Comparison of ENCODE assay signal across 22 cellular contexts in the genomic region with DNA sequence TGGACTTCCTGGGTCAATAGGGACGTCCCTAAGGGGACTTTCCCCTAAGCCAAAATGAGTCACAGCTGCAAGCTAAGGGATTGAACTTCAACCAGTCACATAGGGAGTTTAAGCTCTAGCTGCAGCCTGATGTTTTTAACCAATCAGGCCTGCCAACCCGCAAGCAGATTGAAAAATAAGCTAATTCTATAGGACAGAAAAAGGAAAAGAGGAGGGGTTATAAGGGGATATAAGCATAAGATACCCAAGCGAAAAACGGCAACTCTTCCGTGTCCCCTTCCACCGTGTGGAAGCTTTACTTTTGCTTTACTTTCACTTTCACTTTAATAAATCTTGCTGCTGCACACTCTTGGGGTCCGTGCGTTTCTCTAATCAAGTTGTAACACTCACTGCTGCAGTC. TPM values are rescaled to one million over a fixed set of nuclear protein-coding genes. Genes with fewer than 3 reads are reported as not detected.
DNase-seq lines count a peak whose midpoint lies in the region; ATAC-seq, FAIRE-seq and TF ChIP-seq lines count a peak whose summit lies in the region.
"Had no signal": no experiment of that assay in that cellular context is flagged by ENCODE, and none has a peak within 500 bp of the region (broad histone marks: within the 10 kb centered on the region; RNA-seq: fewer than 3 reads in every experiment).

No MANE protein-coding gene starts in this region.

- no peak overlapping the region for H2BK5ac ChIP-seq in neuronal stem cell (ENCODE audit: low read length)

- H3K36me3 ChIP-seq in HCT116 (ENCODE audit: control insufficient read depth in 1 of 2, insufficient read depth in 2 of 2, low read length in 2 of 2), result no peaks in the 10 kb centered on the region
- H3K36me3 ChIP-seq in neuronal stem cell (replicated peaks in 1 of 2; ENCODE audit: control insufficient read depth in 2 of 2, insufficient read depth in 2 of 2, low read length in 2 of 2), result no peaks in the 10 kb centered on the region
- H3K36me3 ChIP-seq: left ventricle myocardium inferior, tibial nerve had no signal

- H3K14ac ChIP-seq in neuronal stem cell (ENCODE audit: low read length), result no peak overlapping the region

- no peak overlapping the region for H2BK120ac ChIP-seq in neuronal stem cell (ENCODE audit: low read depth, low read length)

- H4K91ac ChIP-seq in neuronal stem cell (ENCODE audit: low read depth, low read length, poor library complexity), result no peak overlapping the region

- H4K8ac ChIP-seq in neuronal stem cell (ENCODE audit: low read depth, low read length), result no peak overlapping the region

- intact Hi-C loops in HCT116 (cut with micrococcal nuclease), result no loop called here

- RAD21 ChIA-PET in HCT116 (lab: Charles Lee; ENCODE audit: low non-redundant PET in 1 of 2, low total read pairs in 2 of 2, uncharacterized antibody in 2 of 2, unreplicated experiment in 2 of 2), result no interaction called here

- BruUV-seq in HCT116 (replicated peaks; lab: Mats Ljungman, UMichigan), result no TSS peak

- H3K79me2 ChIP-seq in HCT116 (ENCODE audit: insufficient read depth, low read length), result no peaks in the 10 kb centered on the region

- no peak overlapping the region for H2AFZ ChIP-seq in HCT116 (ENCODE audit: low read depth, low read length, poor library complexity, severe bottlenecking)
- H2AFZ ChIP-seq in neuronal stem cell (ENCODE audit: low read length), result peak overlapping the region; percentile 73

- H3K4ac ChIP-seq in neuronal stem cell (ENCODE audit: low read length), result no peak overlapping the region

- H3K9me2 ChIP-seq in HCT116 (ENCODE audit: insufficient read depth), result no peaks in the 10 kb centered on the region

- no CpG with 5 or more reads among the region's 8 CpGs for WGBS in neuronal stem cell (ENCODE audit: extremely low coverage in 2 of 2, insufficient read length in 2 of 2, insufficient replicate concordance in 1 of 2), 2 donors

- POLR2A ChIA-PET in HCT116 (lab: Charles Lee), result no interaction called here

- H3K9me3 ChIP-seq in HCT116 (ENCODE audit: control insufficient read depth in 1 of 2, insufficient read depth in 1 of 2, low read depth in 1 of 2, low read length in 2 of 2) (no peaks in the 10 kb centered on the region), neuronal stem cell (replicated peaks in 1 of 2; ENCODE audit: control insufficient read depth in 2 of 2, insufficient read depth in 1 of 2, low read depth in 1 of 2, low read length in 2 of 2) (no peaks in the 10 kb centered on the region)

- H2AK5ac ChIP-seq in neuronal stem cell (ENCODE audit: low read depth, low read length), result no peak overlapping the region

- H3K9ac ChIP-seq in HCT116 (ENCODE audit: low read length), result no peak overlapping the region
- no peak overlapping the region for H3K9ac ChIP-seq in neuronal stem cell (ENCODE audit: low read depth, low read length, poor library complexity)

- TF ChIP-seq CTCF in HCT116 (IDR thresholded peaks at IDR 0.05 in 2 of 3, conservative IDR thresholded peaks at IDR 0.05 in 1 of 3; ENCODE audit: borderline replicate concordance in 1 of 3, insufficient read depth in 1 of 3, low read depth in 2 of 3, low read length in 2 of 3) (no peak), foreskin keratinocyte (conservative IDR thresholded peaks at IDR 0.05) (no peak)

- no peak overlapping the region for H2BK15ac ChIP-seq in neuronal stem cell (ENCODE audit: low read length)

- H3K4me1 ChIP-seq in HCT116 (ENCODE audit: control insufficient read depth in 1 of 2, insufficient read depth in 2 of 2, low read length in 2 of 2), result no peaks in the 10 kb centered on the region
- H3K4me1 ChIP-seq in neuronal stem cell (ENCODE audit: control insufficient read depth in 2 of 2, insufficient read depth in 1 of 2, low read depth in 1 of 2, low read length in 2 of 2), result no peaks in the 10 kb centered on the region
- H3K4me1 ChIP-seq in foreskin keratinocyte, result no peaks in the 10 kb centered on the region
- H3K4me1 ChIP-seq: left ventricle myocardium inferior, tibial nerve had no signal

- ATAC-seq in HCT116 (no peak), GM18498 (IDR thresholded peaks at IDR 0.05; ENCODE audit: unreplicated experiment) (no peak), foreskin keratinocyte (no peak)
- ATAC-seq: stimulated activated naive CD8-positive, alpha-beta T cell treated with anti-CD3 and anti-CD28 coated beads, Interleukin-15, amount 100 ng/mL, for 72 hours had no signal

- CTCF ChIA-PET in HCT116 (lab: Charles Lee), result no interaction called here

- H2BK12ac ChIP-seq in neuronal stem cell (ENCODE audit: low read length), result no peak overlapping the region

- FAIRE-seq in RCC 7860 (lab: Jason Lieb, UNC), result no peak
- FAIRE-seq: GM18507 had no signal

- no peak overlapping the region for H3K18ac ChIP-seq in neuronal stem cell (ENCODE audit: low read length)

- no peaks in the 10 kb centered on the region for H3K79me1 ChIP-seq in neuronal stem cell (ENCODE audit: low read depth, low read length)

- TF ChIP-seq POLR2A in HCT116 (IDR thresholded peaks at IDR 0.05; ENCODE audit: borderline replicate concordance, extremely low read depth, insufficient read depth, insufficient read length), result no peak

- H3K4me2 ChIP-seq in HCT116 (ENCODE audit: low read length), result peak overlapping the region; percentile 18; the same call in 1 of the 2 replicates
- no peak overlapping the region for H3K4me2 ChIP-seq in neuronal stem cell (ENCODE audit: insufficient read depth, low read length, poor library complexity, severe bottlenecking)

- DNase-seq in DMS53 (lab: John Stamatoyannopoulos, UW), result peak; percentile 90
- no peak for DNase-seq in HCT116 (ENCODE audit: low read depth, low spot score)
- peak; percentile 17 for DNase-seq in RCC 7860 (ENCODE audit: low spot score)
- DNase-seq in neuronal stem cell (ENCODE audit: low spot score), result no peak
- no peak for DNase-seq in foreskin keratinocyte
- DNase-seq in NCI-H2081 (lab: John Stamatoyannopoulos, UW), result no peak
- DNase-seq in HK-2 (ENCODE audit: unreplicated experiment), result no peak
- DNase-seq: activated CD4-positive, alpha-beta memory T cell treated with anti-CD3 and anti-CD28 coated beads for 36 hours; activated CD4-positive, CD25-positive, alpha-beta regulatory T cell; activated effector memory CD4-positive, alpha-beta T cell treated with anti-CD3 and anti-CD28 coated beads, Interleukin-2, amount 50 U/mL, for 16 hours; AML-193; KBM-7; left ventricle myocardium inferior; MV-4-11; NCI-H1694; NCI-H774; stimulated activated CD4-positive, alpha-beta T cell treated with anti-CD3 and anti-CD28 coated beads, Interleukin-4, amount 100 ng/mL, for 4 hours; stimulated activated naive CD8-positive, alpha-beta T cell treated with anti-CD3 and anti-CD28 coated beads, Interleukin-15, amount 100 ng/mL, for 72 hours; T1000 had no signal

- no peak overlapping the region for H3K4me3 ChIP-seq in HCT116 (replicated peaks in 1 of 2; ENCODE audit: low read depth in 1 of 2, low read length in 2 of 2)
- H3K4me3 ChIP-seq in neuronal stem cell (ENCODE audit: low read length in 2 of 2), result no peak overlapping the region
- H3K4me3 ChIP-seq: left ventricle myocardium inferior, tibial nerve had no signal

- no peaks in the 10 kb centered on the region for H3K27me3 ChIP-seq in HCT116 (ENCODE audit: insufficient read depth, low read length)
- no peaks in the 10 kb centered on the region for H3K27me3 ChIP-seq in neuronal stem cell (ENCODE audit: control insufficient read depth in 3 of 3, insufficient read depth in 3 of 3, low read depth in 1 of 3, low read length in 3 of 3)
- H3K27me3 ChIP-seq in foreskin keratinocyte, result peaks cover 22% of the 10 kb centered on the region
- H3K27me3 ChIP-seq: tibial nerve had no signal

- H3K23ac ChIP-seq in neuronal stem cell (ENCODE audit: low read depth, low read length, poor library complexity), result no peak overlapping the region

- H3K27ac ChIP-seq in HCT116 (ENCODE audit: low read depth, low read length), result no peak overlapping the region
- H3K27ac ChIP-seq in neuronal stem cell (replicated peaks; ENCODE audit: low read length), result no peak overlapping the region
- no peak overlapping the region for H3K27ac ChIP-seq in foreskin keratinocyte
- H3K27ac ChIP-seq: left ventricle myocardium inferior, tibial nerve had no signal

- TF ChIP-seq RAD21 in HCT116 (IDR thresholded peaks at IDR 0.05; ENCODE audit: low read depth), result no peak

- no peaks in the 10 kb centered on the region for H4K20me1 ChIP-seq in HCT116 (ENCODE audit: insufficient read depth)

TF ChIP-seq in HCT116, 20 proteins besides CTCF, POLR2A, EP300 and RAD21 (continues in another document):
- TF ChIP-seq YY1 (IDR thresholded peaks at IDR 0.05; ENCODE audit: extremely low read depth, insufficient replicate concordance, low read depth, low read length) (no peak), ATF3 (IDR thresholded peaks at IDR 0.05) (no peak), EZH2phosphoT487 (IDR thresholded peaks at IDR 0.05; ENCODE audit: borderline replicate concordance) (no peak), SIN3A (IDR thresholded peaks at IDR 0.05; ENCODE audit: low read depth) (no peak)
- TF ChIP-seq, protein P1, sequence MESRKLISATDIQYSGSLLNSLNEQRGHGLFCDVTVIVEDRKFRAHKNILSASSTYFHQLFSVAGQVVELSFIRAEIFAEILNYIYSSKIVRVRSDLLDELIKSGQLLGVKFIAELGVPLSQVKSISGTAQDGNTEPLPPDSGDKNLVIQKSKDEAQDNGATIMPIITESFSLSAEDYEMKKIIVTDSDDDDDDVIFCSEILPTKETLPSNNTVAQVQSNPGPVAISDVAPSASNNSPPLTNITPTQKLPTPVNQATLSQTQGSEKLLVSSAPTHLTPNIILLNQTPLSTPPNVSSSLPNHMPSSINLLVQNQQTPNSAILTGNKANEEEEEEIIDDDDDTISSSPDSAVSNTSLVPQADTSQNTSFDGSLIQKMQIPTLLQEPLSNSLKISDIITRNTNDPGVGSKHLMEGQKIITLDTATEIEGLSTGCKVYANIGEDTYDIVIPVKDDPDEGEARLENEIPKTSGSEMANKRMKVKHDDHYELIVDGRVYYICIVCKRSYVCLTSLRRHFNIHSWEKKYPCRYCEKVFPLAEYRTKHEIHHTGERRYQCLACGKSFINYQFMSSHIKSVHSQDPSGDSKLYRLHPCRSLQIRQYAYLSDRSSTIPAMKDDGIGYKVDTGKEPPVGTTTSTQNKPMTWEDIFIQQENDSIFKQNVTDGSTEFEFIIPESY (IDR thresholded peaks at IDR 0.05; ENCODE audit: extremely low read depth, insufficient replicate concordance, low read length), result no peak

RNA-seq across cellular contexts. Expression of gene ATP23, which starts 24.4 kb away (rescaled TPM):
- total RNA-seq in HCT116 (2021; ENCODE audit: unreplicated experiment) (9.1 TPM), foreskin keratinocyte (6.3 and 6.5 TPM in 2 replicates)
- polyA plus RNA-seq in HCT116 (2012), result 9.6 and 10.1 TPM in 2 replicates
- 4.0 TPM for polyA plus RNA-seq in neuronal stem cell (2013, experiment 1 of 2)
- 4.3 TPM for polyA plus RNA-seq in neuronal stem cell (2013, experiment 2 of 2)
- 8.6 and 9.9 TPM in 2 replicates for polyA plus RNA-seq in foreskin keratinocyte

Comparison
In these comparisons a context has a peak if more than half of its experiments do, and no peak if none do; other contexts are left out.
1. DNase-seq: peak in DMS53 (single experiment) and RCC 7860 (single experiment); none in HCT116 (single experiment), neuronal stem cell (single experiment), foreskin keratinocyte (0 of 2), NCI-H2081 (0 of 2) and HK-2 (single experiment).